ENCODE assay signal across 30 cellular contexts in genomic region chr13:41782086-41782485, GRCh38.
DNase-seq lines count a peak whose midpoint lies in the region; ATAC-seq lines count a peak whose summit lies in the region.
"Had no signal": no experiment of that assay in that cellular context is flagged by ENCODE, and none has a peak within 500 bp of the region (broad histone marks: within the 10 kb centered on the region; RNA-seq: fewer than 3 reads in every experiment).

No MANE protein-coding gene starts in this region.

- no peaks in the 10 kb centered on the region for H3K9me3 ChIP-seq in trophoblast cell (ENCODE audit: insufficient read depth, low read depth, low read length)
- H3K9me3 ChIP-seq: body of pancreas, esophagus squamous epithelium, Peyer's patch, tibial nerve had no signal

- H2BK120ac ChIP-seq in trophoblast cell (ENCODE audit: insufficient read depth, low read length, poor library complexity) = no peak overlapping the region

- H3K18ac ChIP-seq in trophoblast cell (ENCODE audit: low read length) = no peak overlapping the region

- no peak overlapping the region for H4K8ac ChIP-seq in trophoblast cell (ENCODE audit: low read depth, low read length)

- H4K12ac ChIP-seq in trophoblast cell (ENCODE audit: low read depth, low read length) = no peak overlapping the region

- H3K23ac ChIP-seq in trophoblast cell (ENCODE audit: low read length) = no peak overlapping the region

- no peaks in the 10 kb centered on the region for H3K36me3 ChIP-seq in trophoblast cell (ENCODE audit: control insufficient read depth in 1 of 2, insufficient read depth in 2 of 2, low read length in 2 of 2)
- H3K36me3 ChIP-seq: Peyer's patch, WERI-Rb-1 had no signal

- no peak overlapping the region for H2AK5ac ChIP-seq in trophoblast cell (ENCODE audit: low read length)

- no peak overlapping the region for H3K4me3 ChIP-seq in trophoblast cell (ENCODE audit: low read depth, low read length)
- H3K4me3 ChIP-seq: body of pancreas, esophagus squamous epithelium, hepatocyte, Peyer's patch, skin epidermis, tibial nerve had no signal

- H3K27ac ChIP-seq in trophoblast cell (ENCODE audit: low read depth, low read length) = no peak overlapping the region
- H3K27ac ChIP-seq: esophagus squamous epithelium, hepatocyte, Peyer's patch, skin epidermis, WERI-Rb-1 had no signal

- no peak for ATAC-seq in left lobe of liver
- ATAC-seq in sciatic nerve = no peak
- ATAC-seq in GM18873 (IDR thresholded peaks at IDR 0.05; ENCODE audit: low FRiP score, unreplicated experiment) = no peak
- ATAC-seq: activated CD8-positive, alpha-beta T cell treated with anti-CD3 and anti-CD28 coated beads, Interleukin-2, amount 10 ng/mL, durations not matched to agents 7 days and 5 days; activated T-helper 17 cell treated with anti-CD3 and anti-CD28 coated beads, Interleukin-2, amount 50 U/mL, for 72 hours; body of pancreas had no signal

- H3K9ac ChIP-seq in trophoblast cell (ENCODE audit: low read length) = no peak overlapping the region

- H3K4me1 ChIP-seq in trophoblast cell (ENCODE audit: control insufficient read depth in 1 of 2, insufficient read depth in 2 of 2, low read length in 2 of 2) = no peaks in the 10 kb centered on the region
- H3K4me1 ChIP-seq: Peyer's patch had no signal

- no peaks in the 10 kb centered on the region for H3K27me3 ChIP-seq in trophoblast cell (ENCODE audit: insufficient read depth, low read length)
- H3K27me3 ChIP-seq: body of pancreas, dorsolateral prefrontal cortex, esophagus squamous epithelium, hepatocyte, Peyer's patch, tibial nerve had no signal

- H2BK5ac ChIP-seq in trophoblast cell (ENCODE audit: low read depth, low read length, poor library complexity) = no peak overlapping the region

- H3K14ac ChIP-seq in trophoblast cell (ENCODE audit: low read length) = no peak overlapping the region

- peak; percentile 5 for DNase-seq in COLO829 (ENCODE audit: low spot score)
- DNase-seq in NCI-H69 (lab: John Stamatoyannopoulos, UW) = peak; percentile 3
- DNase-seq in iPS-NIHi11 (ENCODE audit: low spot score) = peak; percentile 32
- peak; percentile 36 to 66 for DNase-seq in trophoblast cell
- DNase-seq in left lobe of liver (ENCODE audit: low spot score) = no peak
- no peak for DNase-seq in sciatic nerve (ENCODE audit: low spot score)
- DNase-seq: activated CD4-positive, alpha-beta T cell treated with anti-CD3 and anti-CD28 coated beads for 4 hours; activated CD8-positive, alpha-beta T cell treated with anti-CD3 and anti-CD28 coated beads, Interleukin-2, amount 10 ng/mL, durations not matched to agents 7 days and 5 days; activated naive CD4-positive, alpha-beta T cell treated with anti-CD3 and anti-CD28 coated beads, Interleukin-2, amount 50 U/mL, for 16 hours; body of pancreas; COR-L47; DMS53; dorsolateral prefrontal cortex; esophagus squamous epithelium; immature natural killer cell; MV-4-11; naive B cell; NCI-H1436 treated with DMSO at 0.1 percent for 48 hours; NCI-H446 treated with DMSO at 0.1 percent for 48 hours; NCI-H82; occipital lobe; Peyer's patch; SIG-M5; stimulated activated CD4-positive, alpha-beta T cell treated with anti-CD3 and anti-CD28 coated beads, Interleukin-1b, Interleukin-23, amount 100 ng/mL, for 48 hours; WERI-Rb-1 had no signal

- no peak overlapping the region for H2BK12ac ChIP-seq in trophoblast cell (ENCODE audit: low read length)

- intact Hi-C loops in sciatic nerve (cut with DNase I) = no loop called here

- H3K4ac ChIP-seq in trophoblast cell (ENCODE audit: low read depth, low read length) = no peak overlapping the region

- no peak overlapping the region for H3K4me2 ChIP-seq in trophoblast cell (ENCODE audit: low read length)
- H3K4me2 ChIP-seq: hepatocyte had no signal

- no CpG with 5 or more reads among the region's 1 CpG for WGBS in trophoblast cell (ENCODE audit: extremely low coverage, insufficient coverage, insufficient read length)

- no peaks in the 10 kb centered on the region for H3K79me2 ChIP-seq in trophoblast cell (ENCODE audit: control insufficient read depth, insufficient read depth, low read length, poor library complexity)
- H3K79me2 ChIP-seq: hepatocyte had no signal

- H4K91ac ChIP-seq in trophoblast cell (ENCODE audit: low read depth, low read length) = no peak overlapping the region

- no peaks in the 10 kb centered on the region for H3K79me1 ChIP-seq in trophoblast cell (ENCODE audit: low read length)

- no peak overlapping the region for H2AFZ ChIP-seq in trophoblast cell (ENCODE audit: insufficient read depth, low read length, poor library complexity)
- H2AFZ ChIP-seq: hepatocyte had no signal

Comparison
In these comparisons a context has a peak if more than half of its experiments do, and no peak if none do; other contexts are left out.
1. DNase-seq: peak in COLO829 (single experiment), NCI-H69 (single experiment), iPS-NIHi11 (single experiment) and trophoblast cell (2 of 2); none in left lobe of liver (single experiment) and sciatic nerve (single experiment).